In genomic region chr2:87026816-87027215, GRCh38 we compare ENCODE assay signal across 9 cellular contexts. TPM values are rescaled to one million over a fixed set of nuclear protein-coding genes. Genes with fewer than 3 reads are reported as not detected.
DNase-seq lines count a peak whose midpoint lies in the region; ATAC-seq, FAIRE-seq and TF ChIP-seq lines count a peak whose summit lies in the region.
"Not testable (repeated sequence)": the region's sequence is repeated elsewhere in the genome, so short reads cannot be mapped to it uniquely, and the experiment has no call there.
"Had no signal": no experiment of that assay in that cellular context is flagged by ENCODE, and none has a peak within 500 bp of the region (broad histone marks: within the 10 kb centered on the region; RNA-seq: fewer than 3 reads in every experiment).

No MANE protein-coding gene starts in this region.

- not testable (repeated sequence) for H3K23ac ChIP-seq in IMR-90 (ENCODE audit: low read depth, low read length)

- not testable (repeated sequence) for TF ChIP-seq POLR2A in IMR-90 (IDR thresholded peaks at IDR 0.05; ENCODE audit: low read depth, low read length); body of pancreas (IDR thresholded peaks at IDR 0.05); heart left ventricle (IDR thresholded peaks at IDR 0.05); right lobe of liver (IDR thresholded peaks at IDR 0.05)

- not testable (repeated sequence) for H2AK9ac ChIP-seq in IMR-90 (replicated peaks; ENCODE audit: low read depth, low read length, poor library complexity)

- DNase-seq in IMR-90; body of pancreas; heart left ventricle; left ventricle myocardium superior; left colon; right lobe of liver; omental fat pad (ENCODE audit: low spot score); small intestine: not testable (repeated sequence)

- not testable (repeated sequence) for H3K4me2 ChIP-seq in IMR-90 (ENCODE audit: low read depth, low read length)

- BruUV-seq in IMR-90 (replicated peaks; lab: Mats Ljungman, UMichigan): not testable (repeated sequence)

- not testable (repeated sequence) for H2BK120ac ChIP-seq in IMR-90 (ENCODE audit: low read depth, low read length)

- H4K91ac ChIP-seq in IMR-90 (ENCODE audit: insufficient read depth, low read depth, low read length): not testable (repeated sequence)

- no CpG with 5 or more reads among the region's 1 CpG for WGBS in IMR-90 (ENCODE audit: extremely low coverage in 2 of 2, insufficient read length in 1 of 2), 2 experiments
- WGBS in body of pancreas, 2 donors: no CpG with 5 or more reads among the region's 1 CpG
- no CpG with 5 or more reads among the region's 1 CpG for WGBS in heart left ventricle, 4 donors
- no CpG with 5 or more reads among the region's 1 CpG for WGBS in right lobe of liver (ENCODE audit: insufficient coverage, low coverage, low lambda C conversion rate, missing lambda C conversion rate)
- WGBS in small intestine, 3 donors: no CpG with 5 or more reads among the region's 1 CpG

- H3K79me1 ChIP-seq in IMR-90 (ENCODE audit: low read depth in 1 of 2, low read length in 2 of 2): not testable (repeated sequence)

- not testable (repeated sequence) for TF ChIP-seq CTCF in IMR-90 (conservative IDR thresholded peaks at IDR 0.05; ENCODE audit: low read depth, low read length); body of pancreas (IDR thresholded peaks at IDR 0.05); heart left ventricle (IDR thresholded peaks at IDR 0.05); right lobe of liver (IDR thresholded peaks at IDR 0.05); omental fat pad (IDR thresholded peaks at IDR 0.05)

- H3K4me3 ChIP-seq in IMR-90 (ENCODE audit: insufficient read depth, low read depth, low read length); body of pancreas; heart left ventricle; right lobe of liver; small intestine (ENCODE audit: low read depth in 1 of 2, low read length in 2 of 2): not testable (repeated sequence)

- H2AK5ac ChIP-seq in IMR-90 (ENCODE audit: low read depth, low read length): not testable (repeated sequence)

- H2BK20ac ChIP-seq in IMR-90 (ENCODE audit: low read depth, low read length): not testable (repeated sequence)

- H3K56ac ChIP-seq in IMR-90 (ENCODE audit: extremely low read depth, insufficient read depth, low read length): not testable (repeated sequence)

- H3K27ac ChIP-seq in IMR-90 (ENCODE audit: insufficient read depth, low read length); body of pancreas; heart left ventricle; right lobe of liver; small intestine (ENCODE audit: low read depth in 1 of 2, low read length in 1 of 2): not testable (repeated sequence)

- not testable (repeated sequence) for H2BK15ac ChIP-seq in IMR-90 (ENCODE audit: low read depth, low read length)

- not testable (repeated sequence) for H3K18ac ChIP-seq in IMR-90 (ENCODE audit: low read depth, low read length)

- in situ Hi-C loops in IMR-90 (cut with MboI; ENCODE audit: low sequenced_read_pairs): not testable (repeated sequence)

- not testable (repeated sequence) for H3K27me3 ChIP-seq in IMR-90 (ENCODE audit: control insufficient read depth, insufficient read depth, low read length); body of pancreas; heart left ventricle; right lobe of liver; small intestine (ENCODE audit: control insufficient read depth in 2 of 2, insufficient read depth in 2 of 2, low read length in 2 of 2)

- H4K5ac ChIP-seq in IMR-90 (ENCODE audit: low read depth, low read length): not testable (repeated sequence)

- CTCF ChIA-PET in IMR-90 (lab: Yijun Ruan, JAX): not testable (repeated sequence)

- H3K9me3 ChIP-seq in IMR-90 (ENCODE audit: control insufficient read depth, insufficient read depth, low read length); body of pancreas; heart left ventricle; right lobe of liver; small intestine (ENCODE audit: control insufficient read depth, low read depth): not testable (repeated sequence)

- H3K9me1 ChIP-seq in IMR-90 (ENCODE audit: insufficient read depth, low read length): not testable (repeated sequence)

- not testable (repeated sequence) for H2BK5ac ChIP-seq in IMR-90 (ENCODE audit: low read depth, low read length, poor library complexity, severe bottlenecking)

- POLR2A ChIA-PET in IMR-90 (lab: Charles Lee; ENCODE audit: unreplicated experiment): not testable (repeated sequence)

- H4K20me1 ChIP-seq in IMR-90 (ENCODE audit: insufficient read depth, low read length): not testable (repeated sequence)

- intact Hi-C loops in IMR-90 (cut with micrococcal nuclease); body of pancreas (cut with DNase I); heart left ventricle (cut with DNase I); left ventricle myocardium superior (cut with micrococcal nuclease); left colon (cut with DNase I, micrococcal nuclease); right lobe of liver (cut with DNase I): not testable (repeated sequence)

- H3K4me1 ChIP-seq in IMR-90 (ENCODE audit: control insufficient read depth, insufficient read depth, low read length); body of pancreas; heart left ventricle; right lobe of liver; small intestine (ENCODE audit: control insufficient read depth in 2 of 2, insufficient read depth in 1 of 2, low read depth in 1 of 2, low read length in 1 of 2): not testable (repeated sequence)

- not testable (repeated sequence) for H3K14ac ChIP-seq in IMR-90 (replicated peaks; ENCODE audit: low read depth, low read length)

- dilution Hi-C loops in IMR-90 (cut with HindIII; ENCODE audit: low sequenced_read_pairs, unreplicated experiment): not testable (repeated sequence)

- peak; percentile 16 for ATAC-seq in IMR-90 (ENCODE audit: low read depth)
- peak; percentile 94 for ATAC-seq in body of pancreas
- peak in 3 of 4 donors; percentile 52 to 64 (median 55) for ATAC-seq in heart left ventricle
- peak; percentile 87 for ATAC-seq in left ventricle myocardium superior
- ATAC-seq in left colon: peak; percentile 86
- ATAC-seq in right lobe of liver: peak; percentile 73 to 84 (median 82)
- ATAC-seq in omental fat pad (ENCODE audit: low FRiP score): peak; percentile 61

- TF ChIP-seq RAD21 in IMR-90 (IDR thresholded peaks at IDR 0.05; ENCODE audit: low read length): not testable (repeated sequence)

- not testable (repeated sequence) for H3K36me3 ChIP-seq in IMR-90 (ENCODE audit: control insufficient read depth, insufficient read depth, low read length); body of pancreas (replicated peaks in 1 of 2; ENCODE audit: insufficient read depth in 1 of 2, low read depth in 2 of 2); heart left ventricle; right lobe of liver; small intestine (ENCODE audit: control insufficient read depth in 2 of 2, insufficient read depth in 2 of 2, low read length in 2 of 2)

- H3K4ac ChIP-seq in IMR-90 (ENCODE audit: low read depth, low read length): not testable (repeated sequence)

- not testable (repeated sequence) for H4K8ac ChIP-seq in IMR-90 (ENCODE audit: low read depth in 2 of 2, low read length in 2 of 2)

- peak; percentile 53 for FAIRE-seq in small intestine (lab: Jason Lieb, UNC)

- H2AFZ ChIP-seq in IMR-90 (replicated peaks; ENCODE audit: low read length, poor library complexity): not testable (repeated sequence)

- H3K9ac ChIP-seq in IMR-90 (ENCODE audit: low read depth, low read length): not testable (repeated sequence)

RNA-seq across cellular contexts. Expression of gene PLGLB1, which starts 5.2 kb away (rescaled TPM):
- total RNA-seq in IMR-90 (2012; rRNA removed): 0.18 and 0.28 TPM in 2 replicates
- 0.19 and 0.26 TPM in 2 replicates for polyA plus RNA-seq in IMR-90 (2012; rRNA removed)
- polyA plus RNA-seq in IMR-90 (2012; cell fraction: cytosol; rRNA removed): not detected in 2 replicates
- polyA plus RNA-seq in IMR-90 (2012; cell fraction: nucleus; rRNA removed; ENCODE audit: low replicate concordance): 0.11 and 2.4 TPM in 2 replicates
- 1 to 10 TPM; 3.4 to 4.6 TPM for total RNA-seq in body of pancreas
- 1 to 10 TPM in 8 of 9 donors, under 1 TPM in 1; 0.60 to 3.3 (median 1.7) TPM for total RNA-seq in heart left ventricle
- 1 to 10 TPM in 1 of 2 donors, under 1 TPM in 1; 0.42 to 2.2 TPM for polyA plus RNA-seq in heart left ventricle
- 2.7 TPM for total RNA-seq in left ventricle myocardium superior
- 1 to 10 TPM; 1.6 to 1.9 TPM for total RNA-seq in left colon
- 100 to 1,000 TPM; 103 to 189 (median 134) TPM for total RNA-seq in right lobe of liver
- total RNA-seq in omental fat pad: 1 to 10 TPM in 2 of 4 donors, under 1 TPM in 1, not detected in 1; 0.84 to 8.0 (median 4.5) TPM
- 1 to 10 TPM in 2 of 3 donors, not detected in 1; 1.2 to 4.0 TPM for polyA plus RNA-seq in small intestine
- total RNA-seq: Caco-2 had no signal

Comparison
In these comparisons a context has a peak if more than half of its experiments do, and no peak if none do; other contexts are left out.
1. ATAC-seq: peak in every context shown above with its lines; median percentile 94 in body of pancreas; 87 in left ventricle myocardium superior; 86 in left colon; 82 in right lobe of liver; 61 in omental fat pad; 55 in heart left ventricle; 16 in IMR-90.
2. RNA of gene PLGLB1, which starts 5.2 kb away (total RNA-seq): 103 to 189 TPM in right lobe of liver; 3.4 to 4.6 TPM in body of pancreas, 0.84 to 8.0 TPM in omental fat pad, 2.7 TPM in left ventricle myocardium superior (single experiment), 1.6 to 1.9 TPM in left colon, 0.60 to 3.3 TPM in heart left ventricle and 0.18 to 0.28 TPM in IMR-90; every median in the first group is over 10 times any median in the second.